In the genomic region with DNA sequence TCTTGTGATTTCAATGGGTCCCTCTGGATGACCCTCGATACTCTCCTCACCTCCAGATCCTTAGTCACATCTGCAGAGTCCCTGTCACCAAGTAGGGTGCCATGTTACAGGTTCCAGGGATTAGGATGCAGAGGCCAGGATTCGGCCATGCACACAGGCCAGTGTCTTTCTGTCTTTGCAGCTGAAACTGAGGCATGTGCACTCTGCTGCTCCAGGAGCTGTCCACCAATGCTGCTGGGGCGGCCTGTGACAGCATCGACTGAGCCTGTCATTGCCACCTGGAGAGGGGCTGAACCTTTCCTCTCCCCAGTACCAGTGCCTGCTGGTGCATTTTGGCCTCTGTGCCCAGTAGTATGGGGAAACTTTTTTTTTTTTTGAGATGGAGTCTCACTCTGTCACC, we compare ENCODE assay signal across 18 cellular contexts. TPM values are rescaled to one million over a fixed set of nuclear protein-coding genes. Genes with fewer than 3 reads are reported as not detected.
DNase-seq lines count a peak whose midpoint lies in the region; ATAC-seq and TF ChIP-seq lines count a peak whose summit lies in the region.
"Had no signal": no experiment of that assay in that cellular context is flagged by ENCODE, and none has a peak within 500 bp of the region (broad histone marks: within the 10 kb centered on the region; RNA-seq: fewer than 3 reads in every experiment).

No MANE protein-coding gene starts in this region.

- POLR2A ChIA-PET in CD4-positive, alpha-beta T cell (lab: Charles Lee), result interaction anchor here (1.1 kb wide), 1 partner anchor 233 kb away, joined by 3 read pairs; a partner anchor contains a TSS

- TF ChIP-seq EP300 in ovary (IDR thresholded peaks at IDR 0.05), result no peak

- no peak for TF ChIP-seq CTCF in CD4-positive, alpha-beta T cell (IDR thresholded peaks at IDR 0.05)
- TF ChIP-seq CTCF in RWPE2 (IDR thresholded peaks at IDR 0.05; ENCODE audit: poor library complexity, severe bottlenecking) (no peak), ovary (IDR thresholded peaks at IDR 0.05) (no peak)

- H3K4me3 Mint-ChIP-seq in CD4-positive, alpha-beta T cell, result peak overlapping the region; percentile 15

- no peak for ATAC-seq in CD4-positive, alpha-beta T cell (ENCODE audit: poor library complexity)
- ATAC-seq in RWPE2 (ENCODE audit: low read depth) (no peak), GM18858 (IDR thresholded peaks at IDR 0.05; ENCODE audit: unreplicated experiment) (no peak)
- ATAC-seq: HepG2 had no signal

- H3K9me3 Mint-ChIP-seq in CD4-positive, alpha-beta T cell, result no peaks in the 10 kb centered on the region

- intact Hi-C loops in CD4-positive, alpha-beta T cell (cut with DNase I, micrococcal nuclease), result loop anchor here in 1 of 2 experiments (10.0 kb wide), 1 partner anchor 818 kb away; no protein-coding TSS in a partner anchor
- intact Hi-C loops in ovary (cut with DNase I), result loop anchor here in 2 of 4 donors (10.0 kb wide), 2 partner anchors 198 to 818 kb away; no protein-coding TSS in a partner anchor

- CTCF ChIA-PET in CD4-positive, alpha-beta T cell (lab: Charles Lee), result no interaction called here

- no peak overlapping the region for H3K27ac ChIP-seq in CD4-positive, alpha-beta T cell (ENCODE audit: low read depth, low read length)
- H3K27ac ChIP-seq in RWPE2 (ENCODE audit: poor library complexity, severe bottlenecking) (no peak overlapping the region), ovary (no peak overlapping the region)
- H3K27ac ChIP-seq: BLaER1 had no signal

- H3K36me3 Mint-ChIP-seq in CD4-positive, alpha-beta T cell (ENCODE audit: low read depth), result peaks cover 42% of the 10 kb centered on the region

- H3K9me3 ChIP-seq in CD4-positive, alpha-beta T cell (ENCODE audit: control insufficient read depth, low read length), result no peaks in the 10 kb centered on the region
- H3K9me3 ChIP-seq in RWPE2 (ENCODE audit: severe bottlenecking) (no peaks in the 10 kb centered on the region), ovary (no peaks in the 10 kb centered on the region)
- H3K9me3 ChIP-seq: BLaER1 had no signal

- H3K27me3 ChIP-seq in CD4-positive, alpha-beta T cell (ENCODE audit: control insufficient read depth, insufficient read depth, low read length), result no peaks in the 10 kb centered on the region
- no peaks in the 10 kb centered on the region for H3K27me3 ChIP-seq in RWPE2 (ENCODE audit: insufficient read depth, poor library complexity, severe bottlenecking)
- no peaks in the 10 kb centered on the region for H3K27me3 ChIP-seq in ovary
- H3K27me3 ChIP-seq: BLaER1 had no signal

- no peak overlapping the region for H3K27ac Mint-ChIP-seq in CD4-positive, alpha-beta T cell
- H3K27ac Mint-ChIP-seq: CD4-positive, CD25-positive, alpha-beta regulatory T cell had no signal

- no peaks in the 10 kb centered on the region for H3K27me3 Mint-ChIP-seq in CD4-positive, alpha-beta T cell
- H3K27me3 Mint-ChIP-seq: CD4-positive, CD25-positive, alpha-beta regulatory T cell had no signal

- 94 to 96% (median 96%) methylated on average over 4 of the region's 4 CpGs for WGBS in ovary, 3 donors

- no peak for TF ChIP-seq POLR2A in ovary (IDR thresholded peaks at IDR 0.05)

- DNase-seq in activated effector memory CD4-positive, alpha-beta T cell treated with anti-CD3 and anti-CD28 coated beads, Interleukin-2, amount 50 U/mL, for 16 hours, result peak; percentile 57
- DNase-seq in activated effector memory CD4-positive, alpha-beta T cell treated with Interleukin-2 at 50 U/mL for 16 hours, result no peak
- no peak for DNase-seq in CD4-positive, alpha-beta T cell
- DNase-seq in RWPE2 (ENCODE audit: low spot score) (peak; percentile 69), ovary (peak in 3 of 5 donors; percentile 5 to 21 (median 19)), cerebellar cortex (ENCODE audit: low spot score) (no peak), NCI-H446 (lab: John Stamatoyannopoulos, UW) (no peak)
- DNase-seq: 8988T; AML-193; CD4-positive, CD25-positive, alpha-beta regulatory T cell; DMS153; DND-41; GDM1; HCEC 1CT had no signal

- H3K4me1 ChIP-seq in RWPE2 (ENCODE audit: insufficient read depth, poor library complexity, severe bottlenecking) (peaks cover 11% of the 10 kb centered on the region), ovary (ENCODE audit: insufficient read depth) (peaks cover 11% of the 10 kb centered on the region)

- no peak overlapping the region for H3K4me3 ChIP-seq in RWPE2 (ENCODE audit: severe bottlenecking)
- no peak overlapping the region for H3K4me3 ChIP-seq in ovary
- H3K4me3 ChIP-seq: BLaER1 had no signal

- no peaks in the 10 kb centered on the region; the same call in 1 of the 2 replicates for H3K36me3 ChIP-seq in RWPE2 (ENCODE audit: low read depth)
- no peaks in the 10 kb centered on the region for H3K36me3 ChIP-seq in ovary

- peaks cover 27% of the 10 kb centered on the region for H3K4me1 Mint-ChIP-seq in CD4-positive, alpha-beta T cell (ENCODE audit: low read depth)

RNA-seq across cellular contexts. Expression of a gene that starts 4.4 kb away (rescaled TPM):
- total RNA-seq in CD4-positive, alpha-beta T cell, result 100 to 1,000 TPM; 604 to 645 TPM
- total RNA-seq in ovary, result 10 to 100 TPM; 20.0 to 77.6 (median 39.3) TPM
- 10 to 100 TPM in 1 of 2 donors, 1 to 10 TPM in 1; 6.3 to 36.6 TPM for polyA plus RNA-seq in ovary

RNA-seq across cellular contexts. Expression of a gene that starts 35.7 kb away (rescaled TPM):
- 10 to 100 TPM; 58.8 to 60.7 TPM for total RNA-seq in CD4-positive, alpha-beta T cell
- 10 to 100 TPM; 13.9 to 24.0 (median 19.0) TPM for total RNA-seq in ovary
- polyA plus RNA-seq in ovary, result 10 to 100 TPM; 20.4 to 46.1 TPM

RNA-seq across cellular contexts. Expression of a gene that starts 57.2 kb away (rescaled TPM):
- not detected for total RNA-seq in CD4-positive, alpha-beta T cell
- not detected for total RNA-seq in ovary
- not detected for polyA plus RNA-seq in ovary
- total RNA-seq: CD4-positive, CD25-positive, alpha-beta regulatory T cell; H1; HepG2 had no signal
- polyA plus RNA-seq: CD4-positive, CD25-positive, alpha-beta regulatory T cell; H1; HepG2 had no signal

Comparison
In these comparisons a context has a peak if more than half of its experiments do, and no peak if none do; other contexts are left out.
1. DNase-seq: peak in activated effector memory CD4-positive, alpha-beta T cell treated with anti-CD3 and anti-CD28 coated beads, Interleukin-2, amount 50 U/mL, for 16 hours (single experiment), RWPE2 (single experiment) and ovary (3 of 5); none in activated effector memory CD4-positive, alpha-beta T cell treated with Interleukin-2 at 50 U/mL for 16 hours (single experiment), CD4-positive, alpha-beta T cell (0 of 10), cerebellar cortex (single experiment) and NCI-H446 (0 of 2).
2. RNA of a gene that starts 4.4 kb away (total RNA-seq): 604 to 645 TPM in CD4-positive, alpha-beta T cell; 20.0 to 77.6 TPM in ovary; every median in the first group is over 4 times any median in the second.